In genomic region chr1:220544901-220545303, GRCh38 we compare ENCODE assay signal across 9 cellular contexts. TPM values are rescaled to one million over a fixed set of nuclear protein-coding genes. Genes with fewer than 3 reads are reported as not detected.
A peak's percentile ranks its signal among the peaks of the same experiment; 100 is the strongest.
DNase-seq lines count a peak whose midpoint lies in the region; ATAC-seq and TF ChIP-seq lines count a peak whose summit lies in the region.
"Had no signal": no experiment of that assay in that cellular context is flagged by ENCODE, and none has a peak within 500 bp of the region (broad histone marks: within the 10 kb centered on the region; RNA-seq: fewer than 3 reads in every experiment).

No MANE protein-coding gene starts in this region.

- H3K79me2 ChIP-seq in PC-3 (ENCODE audit: low read length): no peaks in the 10 kb centered on the region

- H3K27me3 ChIP-seq in A673 (replicated peaks; ENCODE audit: insufficient read depth, low read depth, low read length, poor library complexity) (peaks cover 18% of the 10 kb centered on the region), PC-3 (ENCODE audit: low read length) (peaks cover 33% of the 10 kb centered on the region)
- H3K27me3 ChIP-seq: pancreas had no signal

- ATAC-seq in PC-3 (peak; percentile 86), GM19395 (IDR thresholded peaks at IDR 0.05; ENCODE audit: unreplicated experiment) (no peak), HG03469 (IDR thresholded peaks at IDR 0.05; ENCODE audit: unreplicated experiment) (no peak), HG02884 (IDR thresholded peaks at IDR 0.05; ENCODE audit: unreplicated experiment) (no peak)

- no peak overlapping the region for H3K4me2 ChIP-seq in PC-3 (ENCODE audit: low read length)

- no peak overlapping the region for H2AFZ ChIP-seq in PC-3 (ENCODE audit: low read length)

- H3K9me2 ChIP-seq in PC-3 (replicated peaks; ENCODE audit: low read length): no peaks in the 10 kb centered on the region

- POLR2A ChIA-PET in A673 (lab: Charles Lee; ENCODE audit: low non-redundant PET): no interaction called here
- POLR2A ChIA-PET in PC-3 (lab: Charles Lee; ENCODE audit: unreplicated experiment): no interaction called here

- BruUV-seq in A673 (replicated peaks; lab: Mats Ljungman, UMichigan) (no TSS peak), PC-3 (replicated peaks; lab: Mats Ljungman, UMichigan) (no TSS peak)

- H3K4me3 ChIP-seq in A673 (ENCODE audit: low read depth, low read length, poor library complexity, severe bottlenecking) (no peak overlapping the region), PC-3 (ENCODE audit: low read length) (no peak overlapping the region), fibroblast of villous mesenchyme (ENCODE audit: low read depth, low read length) (no peak overlapping the region)
- H3K4me3 ChIP-seq: pancreas had no signal

- peak; percentile 46 for TF ChIP-seq CTCF in A673 (conservative IDR thresholded peaks at IDR 0.05; ENCODE audit: low read depth, low read length)
- peak; percentile 18; the same call in 1 of the 2 replicates for TF ChIP-seq CTCF in GM12874 (IDR thresholded peaks at IDR 0.05; ENCODE audit: insufficient read depth, low read depth, low read length)
- TF ChIP-seq CTCF in PC-3 (conservative IDR thresholded peaks at IDR 0.05; ENCODE audit: low read depth, low read length): peak; percentile 61
- peak; percentile 25 for TF ChIP-seq CTCF in fibroblast of villous mesenchyme (IDR thresholded peaks at IDR 0.05; ENCODE audit: insufficient read depth, low read depth, low read length)

- no peak overlapping the region for H3K9ac ChIP-seq in PC-3 (ENCODE audit: low read length)

- H3K36me3 ChIP-seq in A673 (ENCODE audit: insufficient read depth, low read length, poor library complexity, severe bottlenecking) (no peaks in the 10 kb centered on the region), PC-3 (ENCODE audit: low read depth, low read length) (no peaks in the 10 kb centered on the region)
- H3K36me3 ChIP-seq: pancreas had no signal

- H3K9me3 ChIP-seq in A673 (ENCODE audit: low read depth, low read length, poor library complexity, severe bottlenecking) (no peaks in the 10 kb centered on the region), PC-3 (ENCODE audit: low read length) (no peaks in the 10 kb centered on the region)
- H3K9me3 ChIP-seq: pancreas had no signal

- H3K4me1 ChIP-seq in A673 (ENCODE audit: insufficient read depth, low read length, poor library complexity, severe bottlenecking): no peaks in the 10 kb centered on the region
- H3K4me1 ChIP-seq in PC-3 (ENCODE audit: insufficient read depth, low read length): no peaks in the 10 kb centered on the region
- H3K4me1 ChIP-seq: pancreas had no signal

- no peaks in the 10 kb centered on the region for H4K20me1 ChIP-seq in PC-3 (ENCODE audit: low read length)

- H3K27ac ChIP-seq in A673 (ENCODE audit: low read depth, low read length, poor library complexity, severe bottlenecking) (no peak overlapping the region), PC-3 (ENCODE audit: low read length) (no peak overlapping the region)
- H3K27ac ChIP-seq: pancreas had no signal

- DNase-seq in A673 (ENCODE audit: low spot score) (peak; percentile 18), PC-3 (peak; percentile 33), fibroblast of villous mesenchyme (ENCODE audit: low read depth) (peak; percentile 8), NCI-H2196 treated with DMSO at 0.1 percent for 48 hours (lab: John Stamatoyannopoulos, UW; ENCODE audit: unreplicated experiment) (no peak)
- DNase-seq: pancreas had no signal

- CTCF ChIA-PET in A673 (lab: Charles Lee): no interaction called here
- CTCF ChIA-PET in PC-3 (lab: Charles Lee): no interaction called here

- H3F3A ChIP-seq in PC-3 (ENCODE audit: low read length, unreplicated experiment): no peaks in the 10 kb centered on the region

- intact Hi-C loops in A673 (cut with micrococcal nuclease; ENCODE audit: unreplicated experiment) (no loop called here), PC-3 (cut with micrococcal nuclease) (no loop called here)

RNA-seq across cellular contexts. Expression of gene MARK1, which starts 17.0 kb away (rescaled TPM):
- total RNA-seq in A673 (2021) (5.1 and 6.9 TPM in 2 replicates), PC-3 (2014; rRNA removed) (0.40 and 1.5 TPM in 2 replicates), fibroblast of villous mesenchyme (0.86 and 1.6 TPM in 2 replicates)
